15 cellular contexts compared by ENCODE assay signal in the genomic region with DNA sequence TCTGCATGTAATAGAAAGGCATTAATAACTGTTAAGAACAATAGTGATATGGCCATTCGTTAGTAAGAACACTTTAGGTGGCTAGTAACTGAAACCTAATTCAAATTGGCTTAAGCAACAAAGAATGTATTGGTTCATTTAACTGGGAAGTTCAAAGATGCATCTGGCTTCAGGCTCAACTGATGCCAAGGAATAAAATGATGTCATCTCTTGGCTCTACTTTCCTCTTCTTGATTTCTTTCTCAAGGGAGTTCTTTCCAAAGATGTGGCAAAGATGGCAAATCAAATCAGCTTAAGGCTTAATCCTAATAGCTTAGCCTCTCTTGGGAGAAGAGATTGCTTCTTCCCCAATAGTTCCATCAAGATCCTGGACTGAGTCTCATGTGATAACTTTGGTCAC. TPM values are rescaled to one million over a fixed set of nuclear protein-coding genes. Genes with fewer than 3 reads are reported as not detected.
DNase-seq lines count a peak whose midpoint lies in the region; ATAC-seq, FAIRE-seq and TF ChIP-seq lines count a peak whose summit lies in the region.
"Had no signal": no experiment of that assay in that cellular context is flagged by ENCODE, and none has a peak within 500 bp of the region (broad histone marks: within the 10 kb centered on the region; RNA-seq: fewer than 3 reads in every experiment).

No MANE protein-coding gene starts in this region.

- TF ChIP-seq POLR2A in GM12891 (IDR thresholded peaks at IDR 0.05; ENCODE audit: low read depth, low read length), result no peak

- no peak overlapping the region for H3K4me3 ChIP-seq in HFF-Myc (replicated peaks; ENCODE audit: low read depth, low read length)
- H3K4me3 ChIP-seq in astrocyte of the spinal cord (ENCODE audit: low read depth, low read length), result no peak overlapping the region

- no peak for FAIRE-seq in GM12891 (lab: Jason Lieb, UNC)

- no peak for ATAC-seq in Right ventricle myocardium inferior
- ATAC-seq: PC-3 had no signal

- TF ChIP-seq CTCF in HFF-Myc (IDR thresholded peaks at IDR 0.05; ENCODE audit: low read depth, low read length, missing control alignments), result no peak
- TF ChIP-seq CTCF in astrocyte of the spinal cord (IDR thresholded peaks at IDR 0.05; ENCODE audit: low read depth, low read length), result no peak

- DNase-seq in D341Med (ENCODE audit: low spot score) (peak; percentile 48), HFF-Myc (ENCODE audit: extremely low read depth, low read depth) (peak; percentile 2), astrocyte of the spinal cord (ENCODE audit: low read depth, low spot score) (peak; percentile 5), iris pigment epithelial cell (ENCODE audit: low read depth) (peak; percentile 13), DMS79 (lab: John Stamatoyannopoulos, UW) (no peak), GM12891 (ENCODE audit: insufficient read length, low spot score) (no peak), Right ventricle myocardium inferior (ENCODE audit: missing footprints) (no peak)
- DNase-seq: Caco-2; GF-D8; H7; NCI-H1436 treated with DMSO at 0.1 percent for 48 hours; NCI-H2081; NCI-H526; NK-92 treated with Interleukin-12 subunit alpha and Interleukin-12 subunit beta, amount 100 ng/mL, for 24 hours; PC-3 had no signal

- in situ Hi-C loops in astrocyte of the spinal cord (cut with HindIII; ENCODE audit: low sequenced_read_pairs), result no loop called here

- intact Hi-C loops in Right ventricle myocardium inferior (cut with DNase I), result no loop called here

TF ChIP-seq in GM12891, 5 proteins besides CTCF, POLR2A, EP300 and RAD21:
- no peak for TF ChIP-seq SPI1 (IDR thresholded peaks at IDR 0.05; ENCODE audit: low read depth, low read length)
- no peak for TF ChIP-seq POLR2AphosphoS5 (IDR thresholded peaks at IDR 0.05; ENCODE audit: low read depth, low read length)
- TF ChIP-seq PAX5 (IDR thresholded peaks at IDR 0.05; ENCODE audit: insufficient read depth, low read length, severe bottlenecking), result no peak
- no peak for TF ChIP-seq TAF1 (IDR thresholded peaks at IDR 0.05; ENCODE audit: low read depth, low read length)
- no peak for TF ChIP-seq POU2F2 (IDR thresholded peaks at IDR 0.05; ENCODE audit: low read depth, low read length)

RNA-seq across cellular contexts. Expression of gene PIK3CG, which starts 51.6 kb away (rescaled TPM):
- polyA plus RNA-seq in GM12891 (2012; ENCODE audit: low read depth, missing spikeins), result 6.8 TPM
- 2.5 TPM for total RNA-seq in Right ventricle myocardium inferior
- total RNA-seq: Caco-2, PC-3 had no signal

Comparison
In these comparisons a context has a peak if more than half of its experiments do, and no peak if none do; other contexts are left out.
1. DNase-seq: peak in D341Med (single experiment), HFF-Myc (single experiment), astrocyte of the spinal cord (single experiment) and iris pigment epithelial cell (single experiment); none in DMS79 (single experiment), GM12891 (single experiment) and Right ventricle myocardium inferior (single experiment).